ENCODE assay signal across 8 cellular contexts in genomic region chr15:51982013-51982769, GRCh38. TPM values are rescaled to one million over a fixed set of nuclear protein-coding genes. Genes with fewer than 3 reads are reported as not detected.
DNase-seq lines count a peak whose midpoint lies in the region; ATAC-seq, FAIRE-seq and TF ChIP-seq lines count a peak whose summit lies in the region.

No MANE protein-coding gene starts in this region.

- DNase-seq in HT1080 (ENCODE audit: low read depth), result peak; percentile 86
- DNase-seq in RPMI7951 (ENCODE audit: low read depth), result peak; percentile 97
- peak; percentile 29 to 57 for DNase-seq in activated naive CD4-positive, alpha-beta T cell treated with anti-CD3 and anti-CD28 coated beads, Interleukin-2, amount 50 U/mL, for 72 hours (ENCODE audit: low spot score in 2 of 2)
- peak; percentile 28 to 90 for DNase-seq in cardiac muscle cell (ENCODE audit: low read depth in 1 of 2, low spot score in 1 of 2)
- DNase-seq in gastrocnemius medialis, result no peak
- no peak for DNase-seq in retina

- FAIRE-seq in G401.6 (lab: Jason Lieb, UNC), result peak; percentile 89

- peak overlapping the region; percentile 31 to 82 for H3K27ac Mint-ChIP-seq in activated naive CD4-positive, alpha-beta T cell treated with anti-CD3 and anti-CD28 coated beads, Interleukin-2, amount 50 U/mL, for 72 hours

- no peaks in the 10 kb centered on the region for H3K4me1 ChIP-seq in cardiac muscle cell (ENCODE audit: low read depth)
- peaks cover 13 to 17% of the 10 kb centered on the region in 2 donors for H3K4me1 ChIP-seq in gastrocnemius medialis

- in situ Hi-C loops in gastrocnemius medialis (cut with MboI; ENCODE audit: low sequenced_read_pairs in 4 of 4), result loop anchor here in 3 of 4 donors (10.0 to 25.0 kb wide), 2 partner anchors 93 to 105 kb away; no protein-coding TSS in a partner anchor

- no peaks in the 10 kb centered on the region for H3K9me3 Mint-ChIP-seq in activated naive CD4-positive, alpha-beta T cell treated with anti-CD3 and anti-CD28 coated beads, Interleukin-2, amount 50 U/mL, for 72 hours

- peak; percentile 89 for ATAC-seq in GM21515 (IDR thresholded peaks at IDR 0.05; ENCODE audit: unreplicated experiment)
- peak; percentile 93 to 96 for ATAC-seq in activated naive CD4-positive, alpha-beta T cell treated with anti-CD3 and anti-CD28 coated beads, Interleukin-2, amount 50 U/mL, for 72 hours
- peak; percentile 48 to 64 for ATAC-seq in gastrocnemius medialis

- H3K4me3 ChIP-seq in cardiac muscle cell (no peak overlapping the region), gastrocnemius medialis (peak overlapping the region in 3 of 4 donors; percentile 16 to 33 (median 26))

- no peaks in the 10 kb centered on the region for H3K27me3 ChIP-seq in cardiac muscle cell
- no peaks in the 10 kb centered on the region for H3K27me3 ChIP-seq in gastrocnemius medialis

- no peak overlapping the region for H3K27ac ChIP-seq in cardiac muscle cell
- peak overlapping the region in 3 of 4 donors; percentile 54 to 72 (median 63) for H3K27ac ChIP-seq in gastrocnemius medialis

- TF ChIP-seq CTCF in cardiac muscle cell (IDR thresholded peaks at IDR 0.05; ENCODE audit: low read depth, low read length), result peak; percentile 59
- peak; percentile 18 to 44 (median 37) for TF ChIP-seq CTCF in gastrocnemius medialis (IDR thresholded peaks at IDR 0.05 in 4 of 5, conservative IDR thresholded peaks at IDR 0.05 in 1 of 5)

- H3K9me3 ChIP-seq in cardiac muscle cell (ENCODE audit: low read depth) (no peaks in the 10 kb centered on the region), gastrocnemius medialis (no peaks in the 10 kb centered on the region)

- no peak for TF ChIP-seq POLR2A in gastrocnemius medialis (IDR thresholded peaks at IDR 0.05)

- no peaks in the 10 kb centered on the region for H3K36me3 Mint-ChIP-seq in activated naive CD4-positive, alpha-beta T cell treated with anti-CD3 and anti-CD28 coated beads, Interleukin-2, amount 50 U/mL, for 72 hours

- intact Hi-C loops in gastrocnemius medialis (cut with DNase I; ENCODE audit: low total_unique reads), result no loop called here

- H3K36me3 ChIP-seq in cardiac muscle cell (no peaks in the 10 kb centered on the region), gastrocnemius medialis (no peaks in the 10 kb centered on the region)

RNA-seq across cellular contexts. Expression of gene LEO1, which starts 10.6 kb away (rescaled TPM):
- total RNA-seq in HT1080 (2014; rRNA removed; shearing (Covaris generic)), result 27.8 and 32.1 TPM in 2 replicates
- polyA plus RNA-seq in HT1080 (2015; cell fraction: cytosol; rRNA removed), result 20.4 and 22.1 TPM in 2 replicates
- polyA plus RNA-seq in HT1080 (2015; cell fraction: nucleus; rRNA removed), result 19.9 and 26.3 TPM in 2 replicates
- 46.2 and 60.0 TPM in 2 replicates for total RNA-seq in RPMI7951 (2014; rRNA removed; shearing (Covaris generic))
- total RNA-seq in activated naive CD4-positive, alpha-beta T cell treated with anti-CD3 and anti-CD28 coated beads, Interleukin-2, amount 50 U/mL, for 72 hours, result 10 to 100 TPM; 15.4 to 31.2 TPM
- total RNA-seq in cardiac muscle cell (16.9 and 19.1 TPM in 2 replicates), gastrocnemius medialis (10 to 100 TPM in 3 of 4 donors, 1 to 10 TPM in 1; 6.7 to 14.8 (median 11.7) TPM)
- polyA plus RNA-seq in cardiac muscle cell, result 19.5 and 26.8 TPM in 2 replicates

RNA-seq across cellular contexts. Expression of gene MAPK6, which starts 36.8 kb away (rescaled TPM):
- 48.3 and 49.4 TPM in 2 replicates for total RNA-seq in HT1080 (2014; rRNA removed; shearing (Covaris generic))
- 43.1 and 55.4 TPM in 2 replicates for polyA plus RNA-seq in HT1080 (2015; cell fraction: cytosol; rRNA removed)
- 31.3 and 33.4 TPM in 2 replicates for polyA plus RNA-seq in HT1080 (2015; cell fraction: nucleus; rRNA removed)
- total RNA-seq in RPMI7951 (2014; rRNA removed; shearing (Covaris generic)), result 73.9 and 85.9 TPM in 2 replicates
- total RNA-seq in activated naive CD4-positive, alpha-beta T cell treated with anti-CD3 and anti-CD28 coated beads, Interleukin-2, amount 50 U/mL, for 72 hours, result 10 to 100 TPM; 15.2 to 30.9 TPM
- total RNA-seq in cardiac muscle cell (24.7 and 33.4 TPM in 2 replicates), gastrocnemius medialis (10 to 100 TPM; 47.6 to 84.4 (median 56.4) TPM)
- 14.1 and 18.4 TPM in 2 replicates for polyA plus RNA-seq in cardiac muscle cell

Comparison
In these comparisons a context has a peak if more than half of its experiments do, and no peak if none do; other contexts are left out.
1. DNase-seq: peak in HT1080 (single experiment), RPMI7951 (single experiment), activated naive CD4-positive, alpha-beta T cell treated with anti-CD3 and anti-CD28 coated beads, Interleukin-2, amount 50 U/mL, for 72 hours (2 of 2) and cardiac muscle cell (2 of 2); none in gastrocnemius medialis (0 of 2) and retina (single experiment).
2. Peak in every context shown above with its lines, with median percentiles within 50 percentile points of each other: ATAC-seq.